8 cellular contexts compared by ENCODE assay signal in genomic region chr17:31858647-31859486, GRCh38. TPM values are rescaled to one million over a fixed set of nuclear protein-coding genes. Genes with fewer than 3 reads are reported as not detected.
DNase-seq lines count a peak whose midpoint lies in the region; TF ChIP-seq lines count a peak whose summit lies in the region.

TSS of gene COPRS (minus strand) at chr17:31859244. CDS start at chr17:31859199, 45 bp downstream.

- WGBS in esophagus muscularis mucosa: 0% methylated on average over 3 of the region's 100 CpGs

- H3K4me3 ChIP-seq in HUES6 (ENCODE audit: low read depth, low read length): peak within 1 kb of the TSS; percentile 87
- peak within 1 kb of the TSS; percentile 65 to 98 (median 82) for H3K4me3 ChIP-seq in Peyer's patch
- H3K4me3 ChIP-seq in esophagus muscularis mucosa: peak within 1 kb of the TSS; percentile 70 to 89 (median 84)
- peak within 1 kb of the TSS; percentile 55 to 74 for H3K4me3 ChIP-seq in muscle layer of duodenum (ENCODE audit: low read depth in 1 of 2, low read length in 2 of 2)

- H3K9ac ChIP-seq in HUES6 (ENCODE audit: low read length): peak within 1 kb of the TSS; percentile 82

- H3K9me3 ChIP-seq in HUES6 (ENCODE audit: control insufficient read depth, insufficient read depth, low read depth, low read length): no peaks in the 10 kb centered on the region
- no peaks in the 10 kb centered on the region for H3K9me3 ChIP-seq in Peyer's patch
- no peaks in the 10 kb centered on the region for H3K9me3 ChIP-seq in esophagus muscularis mucosa
- no peaks in the 10 kb centered on the region for H3K9me3 ChIP-seq in muscle layer of duodenum (ENCODE audit: control insufficient read depth in 1 of 2, low read length in 2 of 2)

- peaks cover 5% of the 10 kb centered on the region for H3K27me3 ChIP-seq in HUES6 (ENCODE audit: control insufficient read depth, insufficient read depth, low read length)
- no peaks in the 10 kb centered on the region for H3K27me3 ChIP-seq in Peyer's patch
- H3K27me3 ChIP-seq in esophagus muscularis mucosa: no peaks in the 10 kb centered on the region
- no peaks in the 10 kb centered on the region for H3K27me3 ChIP-seq in muscle layer of duodenum (ENCODE audit: low read depth, low read length)

- intact Hi-C loops in esophagus muscularis mucosa (cut with DNase I): loop anchor here (5.0 kb wide), 1 partner anchor 422 kb away; no protein-coding TSS in a partner anchor

- DNase-seq in AML-193 (lab: John Stamatoyannopoulos, UW) (peak; percentile 31 to 45), GM19240 (ENCODE audit: insufficient read length, low spot score) (peak; percentile 83), Peyer's patch (peak; percentile 89 to 94 (median 93)), esophagus muscularis mucosa (ENCODE audit: extremely low spot score) (peak; percentile 96)
- peak; percentile 82 to 86 for DNase-seq in activated T-cell treated with anti-CD3 and anti-CD28 coated beads, Interleukin-2, amount 50 U/mL, for 48 hours
- DNase-seq in stimulated activated CD8-positive, alpha-beta memory T cell treated with anti-CD3 and anti-CD28 coated beads, Interleukin-7, amount 100 ng/mL, for 24 hours (ENCODE audit: low read depth): peak; percentile 48

- no peak for TF ChIP-seq EP300 in esophagus muscularis mucosa (IDR thresholded peaks at IDR 0.05)

- H3K36me3 ChIP-seq in HUES6 (ENCODE audit: control insufficient read depth, insufficient read depth, low read length): peaks cover 28% of the 10 kb centered on the region
- H3K36me3 ChIP-seq in Peyer's patch: peaks cover 0 to 16% (median 0%) of the 10 kb centered on the region in 3 donors
- H3K36me3 ChIP-seq in esophagus muscularis mucosa: peaks cover 12 to 45% (median 36%) of the 10 kb centered on the region in 4 donors
- H3K36me3 ChIP-seq in muscle layer of duodenum (ENCODE audit: control insufficient read depth in 1 of 2, insufficient read depth in 2 of 2, low read length in 2 of 2): peaks cover 12 to 18% of the 10 kb centered on the region in 2 donors

- H3K4me1 ChIP-seq in HUES6 (ENCODE audit: control insufficient read depth, insufficient read depth, low read length) (peaks cover 12% of the 10 kb centered on the region), Peyer's patch (peaks cover 0 to 16% (median 3%) of the 10 kb centered on the region in 4 donors), esophagus muscularis mucosa (peaks cover 13 to 44% (median 40%) of the 10 kb centered on the region in 4 donors), muscle layer of duodenum (ENCODE audit: control insufficient read depth in 1 of 2, insufficient read depth in 2 of 2, low read length in 2 of 2) (peaks cover 5 to 17% of the 10 kb centered on the region in 2 donors)

- peak in 1 of 6 experiments; percentile 14 for TF ChIP-seq CTCF in Peyer's patch (IDR thresholded peaks at IDR 0.05)
- peak; percentile 18 to 40 (median 24) for TF ChIP-seq CTCF in esophagus muscularis mucosa (IDR thresholded peaks at IDR 0.05)

- TF ChIP-seq POLR2A in Peyer's patch (IDR thresholded peaks at IDR 0.05): no peak
- TF ChIP-seq POLR2A in esophagus muscularis mucosa (IDR thresholded peaks at IDR 0.05; ENCODE audit: low read depth): no peak

- H3K27ac ChIP-seq in HUES6 (ENCODE audit: low read depth, low read length) (no peak within 1 kb of the TSS), Peyer's patch (peak within 1 kb of the TSS; percentile 53 to 83 (median 78)), esophagus muscularis mucosa (replicated peaks in 1 of 4) (peak within 1 kb of the TSS; percentile 83 to 94 (median 88)), muscle layer of duodenum (ENCODE audit: low read length) (no peak within 1 kb of the TSS)

RNA-seq across cellular contexts. Expression of gene COPRS, which starts in this region (rescaled TPM):
- 10 to 100 TPM; 16.1 to 96.6 (median 31.7) TPM for total RNA-seq in Peyer's patch
- 100 to 1,000 TPM; 123 to 141 (median 129) TPM for total RNA-seq in esophagus muscularis mucosa

Comparison
In these comparisons a context has a peak if more than half of its experiments do, and no peak if none do; other contexts are left out.
1. DNase-seq: peak in every context shown above with its lines; median percentile 96 in esophagus muscularis mucosa; 93 in Peyer's patch; 84 in activated T-cell treated with anti-CD3 and anti-CD28 coated beads, Interleukin-2, amount 50 U/mL, for 48 hours; 83 in GM19240; 48 in stimulated activated CD8-positive, alpha-beta memory T cell treated with anti-CD3 and anti-CD28 coated beads, Interleukin-7, amount 100 ng/mL, for 24 hours; 38 in AML-193.
2. H3K27ac ChIP-seq: peak in Peyer's patch (4 of 4) and esophagus muscularis mucosa (4 of 4); none in HUES6 (single experiment) and muscle layer of duodenum (single experiment).
3. Peak in every context shown above with its lines, with median percentiles within 50 percentile points of each other: H3K4me3 ChIP-seq.